Comparison of ENCODE assay signal across 20 cellular contexts in genomic region chr13:47327856-47328255, GRCh38.
DNase-seq lines count a peak whose midpoint lies in the region; ATAC-seq and TF ChIP-seq lines count a peak whose summit lies in the region.
"Had no signal": no experiment of that assay in that cellular context is flagged by ENCODE, and none has a peak within 500 bp of the region (broad histone marks: within the 10 kb centered on the region; RNA-seq: fewer than 3 reads in every experiment).

No MANE protein-coding gene starts in this region.

- WGBS in GM23248 (ENCODE audit: low coverage in 1 of 2, low lambda C conversion rate in 2 of 2, missing lambda C conversion rate in 2 of 2), 2 experiments = 96 to 100% methylated on average over 1 of the region's 1 CpG
- WGBS in heart left ventricle, 4 donors = 61 to 76% (median 70%) methylated on average over 1 of the region's 1 CpG

- H3K36me3 ChIP-seq in GM23248 (ENCODE audit: low read depth) (no peaks in the 10 kb centered on the region), heart left ventricle (no peaks in the 10 kb centered on the region)
- H3K36me3 ChIP-seq: BLaER1 treated with 17β-estradiol and CSF1 and Interleukin-3, amounts not matched to agents 10 nM and 100 nM had no signal

- H4K20me1 ChIP-seq in GM23248 (ENCODE audit: insufficient read depth) = no peaks in the 10 kb centered on the region
- H4K20me1 ChIP-seq: BLaER1 treated with 17β-estradiol and CSF1 and Interleukin-3, amounts not matched to agents 10 nM and 100 nM had no signal

- intact Hi-C loops in heart left ventricle (cut with DNase I) = no loop called here

- H3K27ac ChIP-seq in GM23248 (no peak overlapping the region), heart left ventricle (no peak overlapping the region)
- H3K27ac ChIP-seq: BLaER1 treated with 17β-estradiol and CSF1 and Interleukin-3, amounts not matched to agents 10 nM and 100 nM had no signal

- no peaks in the 10 kb centered on the region for H3K9me2 ChIP-seq in GM23248 (ENCODE audit: insufficient read depth)

- no peak overlapping the region for H2AFZ ChIP-seq in GM23248
- H2AFZ ChIP-seq: GM23338 had no signal

- DNase-seq in NOMO-1 treated with DMSO at 0.1 percent for 48 hours (lab: John Stamatoyannopoulos, UW; ENCODE audit: unreplicated experiment) (peak; percentile 6), NOMO-1 treated with dmso at 0.1 percent for 144 hours (lab: John Stamatoyannopoulos, UW; ENCODE audit: unreplicated experiment) (no peak), OCI-M1 (lab: John Stamatoyannopoulos, UW) (peak; percentile 8), astrocyte of the hippocampus (ENCODE audit: low read depth, low spot score) (peak; percentile 9), fibroblast of villous mesenchyme (ENCODE audit: low read depth) (peak; percentile 11), GM23248 (no peak), heart left ventricle (no peak)
- DNase-seq in activated CD4-positive, alpha-beta T cell treated with anti-CD3 and anti-CD28 coated beads, Interleukin-2, amount 50 U/mL, for 48 hours = no peak
- DNase-seq: 8988T; CD8-positive, alpha-beta memory T cell; COR-L47; DMS 273 treated with DMSO at 0.1 percent for 48 hours; DMS53; DND-41; EL; HCEC 1CT had no signal

- no peak overlapping the region for H3K9ac ChIP-seq in GM23248
- H3K9ac ChIP-seq: BLaER1 treated with 17β-estradiol and CSF1 and Interleukin-3, amounts not matched to agents 10 nM and 100 nM had no signal

- H3K4me3 ChIP-seq in fibroblast of villous mesenchyme (ENCODE audit: low read depth, low read length) (no peak overlapping the region), GM23248 (no peak overlapping the region), heart left ventricle (no peak overlapping the region)
- H3K4me3 ChIP-seq: BLaER1 treated with 17β-estradiol and CSF1 and Interleukin-3, amounts not matched to agents 10 nM and 100 nM; GM12878; GM23338 had no signal

- no peak for TF ChIP-seq POLR2A in heart left ventricle (IDR thresholded peaks at IDR 0.05)

- H3K27me3 ChIP-seq in GM23248 (replicated peaks; ENCODE audit: insufficient read depth) (no peaks in the 10 kb centered on the region), heart left ventricle (no peaks in the 10 kb centered on the region)
- H3K27me3 ChIP-seq: BLaER1 treated with 17β-estradiol and CSF1 and Interleukin-3, amounts not matched to agents 10 nM and 100 nM had no signal

- TF ChIP-seq CTCF in fibroblast of villous mesenchyme (IDR thresholded peaks at IDR 0.05; ENCODE audit: insufficient read depth, low read depth, low read length) (no peak), heart left ventricle (IDR thresholded peaks at IDR 0.05) (no peak)

- in situ Hi-C loops in GM23248 (cut with MboI) = no loop called here

- H3K79me2 ChIP-seq in GM23248 (ENCODE audit: insufficient read depth) = no peaks in the 10 kb centered on the region

- H3F3A ChIP-seq in GM23248 (ENCODE audit: insufficient read depth) = peaks cover 16% of the 10 kb centered on the region

- H3K9me3 ChIP-seq in GM23248 (ENCODE audit: low read depth) (no peaks in the 10 kb centered on the region), heart left ventricle (no peaks in the 10 kb centered on the region)
- H3K9me3 ChIP-seq: BLaER1 treated with 17β-estradiol and CSF1 and Interleukin-3, amounts not matched to agents 10 nM and 100 nM had no signal

- H3K4me2 ChIP-seq in GM23248 (ENCODE audit: unreplicated experiment) = no peak overlapping the region
- H3K4me2 ChIP-seq: BLaER1 treated with 17β-estradiol and CSF1 and Interleukin-3, amounts not matched to agents 10 nM and 100 nM; GM23338 had no signal

- H3K4me1 ChIP-seq in GM23248 (ENCODE audit: insufficient read depth) (peaks cover 23% of the 10 kb centered on the region), heart left ventricle (no peaks in the 10 kb centered on the region)
- H3K4me1 ChIP-seq: BLaER1 treated with 17β-estradiol and CSF1 and Interleukin-3, amounts not matched to agents 10 nM and 100 nM had no signal

- ATAC-seq in heart left ventricle = no peak
- ATAC-seq: GM12878, GM23338, HepG2 had no signal

Comparison
In these comparisons a context has a peak if more than half of its experiments do, and no peak if none do; other contexts are left out.
1. DNase-seq: peak in NOMO-1 treated with DMSO at 0.1 percent for 48 hours (single experiment), OCI-M1 (single experiment), astrocyte of the hippocampus (single experiment) and fibroblast of villous mesenchyme (single experiment); none in NOMO-1 treated with dmso at 0.1 percent for 144 hours (single experiment), GM23248 (single experiment), activated CD4-positive, alpha-beta T cell treated with anti-CD3 and anti-CD28 coated beads, Interleukin-2, amount 50 U/mL, for 48 hours (0 of 2) and heart left ventricle (0 of 5).